1 cellular context compared by ENCODE assay signal in genomic region chr6:25278914-25279747, GRCh38.
TF ChIP-seq lines count a peak whose summit lies in the region.

TSS of gene CARMIL1 (plus strand) at chr6:25279374. CDS start at chr6:25279796, 422 bp downstream.

TF ChIP-seq in HepG2, 621 proteins besides CTCF, POLR2A, EP300 and RAD21 (continued from another document and continues in another):
- TF ChIP-seq ZNF318 (CRISPR knock-in tag; IDR thresholded peaks at IDR 0.05) (no peak), CHD4 (IDR thresholded peaks at IDR 0.05; ENCODE audit: borderline replicate concordance, low read length) (no peak), ZNF263 (CRISPR knock-in tag; IDR thresholded peaks at IDR 0.05) (peak; percentile 56; the same call in 1 of the 2 replicates), RNF219 (CRISPR knock-in tag; IDR thresholded peaks at IDR 0.05) (no peak), RARG (CRISPR knock-in tag; IDR thresholded peaks at IDR 0.05; ENCODE audit: low read depth) (no peak), ZBTB8A (CRISPR knock-in tag; IDR thresholded peaks at IDR 0.05; ENCODE audit: borderline replicate concordance, low read depth) (no peak), ZNF101 (CRISPR knock-in tag; IDR thresholded peaks at IDR 0.05; ENCODE audit: borderline replicate concordance, low read depth) (no peak), SSRP1 (CRISPR knock-in tag; IDR thresholded peaks at IDR 0.05) (no peak), ZNF235 (CRISPR knock-in tag; IDR thresholded peaks at IDR 0.05; ENCODE audit: borderline replicate concordance) (no peak), ZSCAN12 (CRISPR knock-in tag; IDR thresholded peaks at IDR 0.05) (peak; percentile 67; the same call in 1 of the 2 replicates), BRCA1 (CRISPR knock-in tag; IDR thresholded peaks at IDR 0.05) (0 out of 2 replicates have a peak, but pooled peaks have one; percentile 52), ARID3A (IDR thresholded peaks at IDR 0.05; ENCODE audit: low read depth, low read length) (no peak), KLF12 (CRISPR knock-in tag; IDR thresholded peaks at IDR 0.05; ENCODE audit: borderline replicate concordance) (0 out of 2 replicates have a peak, but pooled peaks have one; percentile 77), GPBP1L1 (CRISPR knock-in tag; IDR thresholded peaks at IDR 0.05) (no peak), AGO1 (IDR thresholded peaks at IDR 0.05; ENCODE audit: low read depth, low read length, poor library complexity, severe bottlenecking) (peak; percentile 59), TFDP2 (CRISPR knock-in tag; IDR thresholded peaks at IDR 0.05) (peak; percentile 55; the same call in 1 of the 2 replicates), THYN1 (CRISPR knock-in tag; IDR thresholded peaks at IDR 0.05; ENCODE audit: borderline replicate concordance, low read depth) (no peak), ZNF557 (CRISPR knock-in tag; IDR thresholded peaks at IDR 0.05) (no peak), FOSL2 (CRISPR knock-in tag; IDR thresholded peaks at IDR 0.05) (no peak), ZNF354B (CRISPR knock-in tag; IDR thresholded peaks at IDR 0.05) (no peak), ASH2L (IDR thresholded peaks at IDR 0.05; ENCODE audit: insufficient read length, low read depth, low read length) (peak; percentile 47), U2AF1 (optimal IDR thresholded peaks at IDR 0.05; ENCODE audit: low read depth, low read length) (no peak), SMAD3 (CRISPR knock-in tag; IDR thresholded peaks at IDR 0.05) (no peak; the same call in 1 of the 2 replicates), PLSCR1 (CRISPR knock-in tag; IDR thresholded peaks at IDR 0.05; ENCODE audit: borderline replicate concordance) (no peak), SRSF1 (optimal IDR thresholded peaks at IDR 0.05; ENCODE audit: low read depth, low read length) (peak; percentile 59), FOXK2 (IDR thresholded peaks at IDR 0.05) (no peak), ZNF280B (CRISPR knock-in tag; IDR thresholded peaks at IDR 0.05; ENCODE audit: borderline replicate concordance) (no peak), ZNF572 (CRISPR knock-in tag; IDR thresholded peaks at IDR 0.05) (no peak), ZNF619 (CRISPR knock-in tag; IDR thresholded peaks at IDR 0.05) (no peak), ZNF646 (CRISPR knock-in tag; IDR thresholded peaks at IDR 0.05) (no peak), ZNF367 (CRISPR knock-in tag; IDR thresholded peaks at IDR 0.05; ENCODE audit: borderline replicate concordance) (0 out of 2 replicates have a peak, but pooled peaks have one; percentile 47)
